Comparison of ENCODE assay signal across 8 cellular contexts in genomic region chr9:113593682-113594281, GRCh38.
DNase-seq lines count a peak whose midpoint lies in the region; ATAC-seq lines count a peak whose summit lies in the region.

No MANE protein-coding gene starts in this region.

- no peaks in the 10 kb centered on the region for H3K27me3 ChIP-seq in neuronal stem cell (ENCODE audit: control insufficient read depth in 3 of 3, insufficient read depth in 3 of 3, low read depth in 1 of 3, low read length in 3 of 3)

- peaks cover 23 to 40% of the 10 kb centered on the region in 2 donors for H3K4me1 ChIP-seq in neuronal stem cell (ENCODE audit: control insufficient read depth in 2 of 2, insufficient read depth in 1 of 2, low read depth in 1 of 2, low read length in 2 of 2)

- peak overlapping the region; percentile 90 for H3K4me2 ChIP-seq in neuronal stem cell (ENCODE audit: insufficient read depth, low read length, poor library complexity, severe bottlenecking)

- peak overlapping the region; percentile 91 for H2BK5ac ChIP-seq in neuronal stem cell (ENCODE audit: low read length)

- peaks cover 29% of the 10 kb centered on the region for H3K36me3 Mint-ChIP-seq in activated naive CD8-positive, alpha-beta T cell treated with anti-CD3 and anti-CD28 coated beads, Interleukin-2, amount 50 U/mL, for 24 hours (ENCODE audit: low read depth)
- H3K36me3 Mint-ChIP-seq in T-helper 17 cell (ENCODE audit: low read depth), result peaks cover 5% of the 10 kb centered on the region

- H3K79me1 ChIP-seq in neuronal stem cell (ENCODE audit: low read depth, low read length), result peaks cover 8% of the 10 kb centered on the region

- no peak overlapping the region for H2BK12ac ChIP-seq in neuronal stem cell (ENCODE audit: low read length)

- H3K14ac ChIP-seq in neuronal stem cell (ENCODE audit: low read length), result peak overlapping the region; percentile 12

- DNase-seq in Caki2 (ENCODE audit: low read depth) (peak; percentile 99), HuH-7 (ENCODE audit: low spot score) (peak; percentile 86), head of caudate nucleus (peak; percentile 61 to 93 (median 81)), neuronal stem cell (ENCODE audit: low spot score) (peak; percentile 98), T-helper 17 cell (no peak), GF-D8 (lab: John Stamatoyannopoulos, UW) (no peak)
- DNase-seq in activated naive CD8-positive, alpha-beta T cell treated with anti-CD3 and anti-CD28 coated beads, Interleukin-2, amount 50 U/mL, for 24 hours, result no peak

- no peak overlapping the region for H3K4me3 Mint-ChIP-seq in activated naive CD8-positive, alpha-beta T cell treated with anti-CD3 and anti-CD28 coated beads, Interleukin-2, amount 50 U/mL, for 24 hours
- H3K4me3 Mint-ChIP-seq in T-helper 17 cell, result no peak overlapping the region

- H2BK15ac ChIP-seq in neuronal stem cell (ENCODE audit: low read length), result peak overlapping the region; percentile 82

- peak overlapping the region; percentile 3 for H3K23ac ChIP-seq in neuronal stem cell (ENCODE audit: low read depth, low read length, poor library complexity)

- H3K36me3 ChIP-seq in neuronal stem cell (replicated peaks in 1 of 2; ENCODE audit: control insufficient read depth in 2 of 2, insufficient read depth in 2 of 2, low read length in 2 of 2), result peaks cover 19 to 30% of the 10 kb centered on the region in 2 donors

- H3K27me3 Mint-ChIP-seq in activated naive CD8-positive, alpha-beta T cell treated with anti-CD3 and anti-CD28 coated beads, Interleukin-2, amount 50 U/mL, for 24 hours, result no peaks in the 10 kb centered on the region
- H3K27me3 Mint-ChIP-seq in T-helper 17 cell, result no peaks in the 10 kb centered on the region

- no CpG with 5 or more reads among the region's 15 CpGs for WGBS in neuronal stem cell (ENCODE audit: extremely low coverage in 2 of 2, insufficient read length in 2 of 2, insufficient replicate concordance in 1 of 2), 2 donors

- no peak overlapping the region for H4K8ac ChIP-seq in neuronal stem cell (ENCODE audit: low read depth, low read length)

- H3K4me1 Mint-ChIP-seq in activated naive CD8-positive, alpha-beta T cell treated with anti-CD3 and anti-CD28 coated beads, Interleukin-2, amount 50 U/mL, for 24 hours, result peaks cover 32% of the 10 kb centered on the region
- H3K4me1 Mint-ChIP-seq in T-helper 17 cell, result peaks cover 16% of the 10 kb centered on the region

- peak overlapping the region; percentile 67 for H2AFZ ChIP-seq in neuronal stem cell (ENCODE audit: low read length)

- peak overlapping the region; percentile 89 for H3K27ac ChIP-seq in neuronal stem cell (replicated peaks; ENCODE audit: low read length)

- no peak overlapping the region for H3K4ac ChIP-seq in neuronal stem cell (ENCODE audit: low read length)

- no peak overlapping the region for H4K91ac ChIP-seq in neuronal stem cell (ENCODE audit: low read depth, low read length, poor library complexity)

- H2BK120ac ChIP-seq in neuronal stem cell (ENCODE audit: low read depth, low read length), result no peak overlapping the region

- peak overlapping the region; percentile 76 to 78 for H3K4me3 ChIP-seq in neuronal stem cell (ENCODE audit: low read length in 2 of 2)

- in situ Hi-C loops in Caki2 (cut with HindIII; ENCODE audit: low pct_unique_long_range_greater_than_20kb, low sequenced_read_pairs), result no loop called here

- H2AK5ac ChIP-seq in neuronal stem cell (ENCODE audit: low read depth, low read length), result peak overlapping the region; percentile 26

- H3K9ac ChIP-seq in neuronal stem cell (ENCODE audit: low read depth, low read length, poor library complexity), result peak overlapping the region; percentile 90

- H3K9me3 Mint-ChIP-seq in activated naive CD8-positive, alpha-beta T cell treated with anti-CD3 and anti-CD28 coated beads, Interleukin-2, amount 50 U/mL, for 24 hours, result no peaks in the 10 kb centered on the region

- intact Hi-C loops in head of caudate nucleus (cut with DNase I), result loop anchor here (2.0 kb wide), 1 partner anchor 61 kb away; no protein-coding TSS in a partner anchor

- H3K18ac ChIP-seq in neuronal stem cell (ENCODE audit: low read length), result peak overlapping the region; percentile 89

- ATAC-seq in GM21381 (IDR thresholded peaks at IDR 0.05; ENCODE audit: unreplicated experiment) (peak; percentile 64), T-helper 17 cell (no peak)
- no peak for ATAC-seq in activated naive CD8-positive, alpha-beta T cell treated with anti-CD3 and anti-CD28 coated beads, Interleukin-2, amount 50 U/mL, for 24 hours

- peak overlapping the region; percentile 27 for H3K27ac Mint-ChIP-seq in activated naive CD8-positive, alpha-beta T cell treated with anti-CD3 and anti-CD28 coated beads, Interleukin-2, amount 50 U/mL, for 24 hours
- H3K27ac Mint-ChIP-seq in T-helper 17 cell, result no peak overlapping the region

- H3K9me3 ChIP-seq in neuronal stem cell (replicated peaks in 1 of 2; ENCODE audit: control insufficient read depth in 2 of 2, insufficient read depth in 1 of 2, low read depth in 1 of 2, low read length in 2 of 2) (no peaks in the 10 kb centered on the region), T-helper 17 cell (ENCODE audit: control insufficient read depth, low read length, poor library complexity, severe bottlenecking) (no peaks in the 10 kb centered on the region)

Comparison
In these comparisons a context has a peak if more than half of its experiments do, and no peak if none do; other contexts are left out.
1. DNase-seq: peak in Caki2 (single experiment), HuH-7 (single experiment), head of caudate nucleus (42 of 42) and neuronal stem cell (single experiment); none in activated naive CD8-positive, alpha-beta T cell treated with anti-CD3 and anti-CD28 coated beads, Interleukin-2, amount 50 U/mL, for 24 hours (single experiment), T-helper 17 cell (0 of 3) and GF-D8 (single experiment).